Comparison of ENCODE assay signal across 16 cellular contexts in the genomic region with DNA sequence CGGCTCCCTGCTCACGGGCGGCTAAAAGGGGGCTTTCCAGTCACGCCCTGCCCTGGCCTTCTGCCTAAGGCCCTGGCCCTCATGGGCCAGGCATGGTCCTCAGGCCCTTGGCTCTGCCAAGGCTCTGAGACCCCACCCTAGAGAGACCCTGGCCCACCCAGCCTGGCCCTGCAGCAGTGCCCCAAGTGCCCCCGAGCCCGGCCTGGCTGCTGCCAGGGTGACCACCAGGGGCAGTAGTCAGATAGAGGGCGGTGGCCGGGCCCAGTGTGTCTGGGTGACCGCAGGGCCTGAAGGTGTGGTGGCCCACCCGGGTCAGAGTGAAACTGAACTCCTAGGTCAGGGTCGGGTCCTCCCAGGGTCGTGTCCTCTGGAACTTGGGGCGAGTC. TPM values are rescaled to one million over a fixed set of nuclear protein-coding genes. Genes with fewer than 3 reads are reported as not detected.
DNase-seq lines count a peak whose midpoint lies in the region; ATAC-seq and TF ChIP-seq lines count a peak whose summit lies in the region.
"Had no signal": no experiment of that assay in that cellular context is flagged by ENCODE, and none has a peak within 500 bp of the region (broad histone marks: within the 10 kb centered on the region; RNA-seq: fewer than 3 reads in every experiment).

No MANE protein-coding gene starts in this region.

- DNase-seq in DND-41 (no peak), LNCaP clone FGC (ENCODE audit: low read depth) (no peak), choroid plexus epithelial cell (ENCODE audit: low read depth) (no peak), osteocyte (ENCODE audit: extremely low spot score, unreplicated experiment) (no peak), SHP77 treated with DMSO at 0.1 percent for 48 hours (lab: John Stamatoyannopoulos, UW) (no peak), coronary artery (ENCODE audit: low spot score) (no peak), D341Med (ENCODE audit: low spot score) (no peak)
- DNase-seq: activated CD4-positive, alpha-beta T cell treated with anti-CD3 and anti-CD28 coated beads for 4 hours; activated T-cell treated with anti-CD3 and anti-CD28 coated beads, Interleukin-2, amount 50 U/mL, for 4 hours; amniotic stem cell; kidney glomerular epithelial cell; NCI-H1092; NCI-H2171; retina; stimulated activated CD4-positive, alpha-beta T cell treated with anti-CD3 and anti-CD28 coated beads, Interleukin-4, amount 100 ng/mL, for 1 hour; stomach had no signal

- TF ChIP-seq CTCF in DND-41 (IDR thresholded peaks at IDR 0.05; ENCODE audit: borderline replicate concordance, extremely low read depth, low read length, poor library complexity, severe bottlenecking), result peak; percentile 30
- peak; percentile 19; the same call in 1 of the 2 replicates for TF ChIP-seq CTCF in LNCaP clone FGC (IDR thresholded peaks at IDR 0.05; ENCODE audit: control insufficient read depth, extremely low read depth, insufficient read depth)
- TF ChIP-seq CTCF in choroid plexus epithelial cell (conservative IDR thresholded peaks at IDR 0.05; ENCODE audit: low read depth, low read length), result peak; percentile 49
- TF ChIP-seq CTCF in osteocyte (IDR thresholded peaks at IDR 0.05), result peak; percentile 35
- TF ChIP-seq CTCF in coronary artery (IDR thresholded peaks at IDR 0.05), result no peak

- no peaks in the 10 kb centered on the region for H3K79me2 ChIP-seq in DND-41 (ENCODE audit: insufficient read depth, low read length)

- no peak overlapping the region for H3K4me3 Mint-ChIP-seq in osteocyte (ENCODE audit: unreplicated experiment)
- H3K4me3 Mint-ChIP-seq: activated T-cell treated with anti-CD3 and anti-CD28 coated beads, Interleukin-2, amount 50 U/mL, for 4 hours had no signal

- no peaks in the 10 kb centered on the region for H3K27me3 ChIP-seq in DND-41 (ENCODE audit: insufficient read depth, low read length, poor library complexity)

- H3K27me3 Mint-ChIP-seq in osteocyte (ENCODE audit: unreplicated experiment), result peaks cover 5% of the 10 kb centered on the region

- no peak overlapping the region for H3K9ac ChIP-seq in DND-41 (ENCODE audit: low read depth, low read length)

- no peak overlapping the region for H3K27ac ChIP-seq in DND-41 (ENCODE audit: low read length)
- no peak overlapping the region for H3K27ac ChIP-seq in coronary artery
- H3K27ac ChIP-seq: stomach had no signal

- H2AFZ ChIP-seq in DND-41 (ENCODE audit: low read depth, low read length), result no peak overlapping the region

- no peak overlapping the region for H3K4me2 ChIP-seq in DND-41 (ENCODE audit: insufficient read depth, low read length)

- H3K27ac Mint-ChIP-seq in osteocyte (ENCODE audit: unreplicated experiment), result no peak overlapping the region

- no peaks in the 10 kb centered on the region for H3K4me1 ChIP-seq in DND-41 (ENCODE audit: insufficient read depth, low read length)
- H3K4me1 ChIP-seq: stomach had no signal

- H3K36me3 Mint-ChIP-seq in osteocyte (ENCODE audit: unreplicated experiment), result no peaks in the 10 kb centered on the region

- H3K9me3 ChIP-seq in DND-41 (ENCODE audit: insufficient read depth, low read length, severe bottlenecking), result no peaks in the 10 kb centered on the region
- H3K9me3 ChIP-seq: stomach had no signal

- H4K20me1 ChIP-seq in DND-41 (ENCODE audit: insufficient read depth, low read length), result no peaks in the 10 kb centered on the region

- no peaks in the 10 kb centered on the region for H3K4me1 Mint-ChIP-seq in osteocyte (ENCODE audit: unreplicated experiment)

- H3K36me3 ChIP-seq in DND-41 (ENCODE audit: insufficient read depth, low read length), result no peaks in the 10 kb centered on the region
- H3K36me3 ChIP-seq: stomach had no signal

- no peaks in the 10 kb centered on the region for H3K9me3 Mint-ChIP-seq in osteocyte (ENCODE audit: unreplicated experiment)
- H3K9me3 Mint-ChIP-seq: activated T-cell treated with anti-CD3 and anti-CD28 coated beads, Interleukin-2, amount 50 U/mL, for 4 hours had no signal

- H3K4me3 ChIP-seq in DND-41 (ENCODE audit: low read depth in 1 of 2, low read length in 2 of 2) (no peak overlapping the region), LNCaP clone FGC (ENCODE audit: low read depth, low read length) (no peak overlapping the region), choroid plexus epithelial cell (ENCODE audit: low read depth, low read length) (no peak overlapping the region), coronary artery (no peak overlapping the region)
- H3K4me3 ChIP-seq: stomach had no signal

- no peak for ATAC-seq in DND-41 (ENCODE audit: insufficient read depth, low read depth)

RNA-seq across cellular contexts. Expression of gene CCDC188, which starts 29.4 kb away (rescaled TPM):
- total RNA-seq in osteocyte, result 0.56 and 1.6 TPM in 2 replicates
- total RNA-seq: activated T-cell treated with anti-CD3 and anti-CD28 coated beads, Interleukin-2, amount 50 U/mL, for 4 hours had no signal

RNA-seq across cellular contexts. Expression of gene ZDHHC8, which starts 48.6 kb away (rescaled TPM):
- total RNA-seq in osteocyte, result 102 and 108 TPM in 2 replicates
